ENCODE assay signal across 28 cellular contexts in genomic region chr4:156227321-156227720, GRCh38.
"Had no signal": no experiment of that assay in that cellular context is flagged by ENCODE, and none has a peak within 500 bp of the region (broad histone marks: within the 10 kb centered on the region; RNA-seq: fewer than 3 reads in every experiment).

No MANE protein-coding gene starts in this region.

- FAIRE-seq: colon, endometrium, endothelial cell of umbilical vein, frontal cortex had no signal

- H3K27me3 ChIP-seq: colonic mucosa, dorsolateral prefrontal cortex, esophagus muscularis mucosa, esophagus squamous epithelium, foreskin keratinocyte, gastrocnemius medialis, gastroesophageal sphincter, heart left ventricle, heart right ventricle had no signal

- H3K36me3 ChIP-seq: colonic mucosa, esophagus muscularis mucosa, esophagus squamous epithelium, gastrocnemius medialis, gastroesophageal sphincter, heart left ventricle, heart right ventricle had no signal

- H3K4me3 ChIP-seq: colonic mucosa, coronary artery, dorsolateral prefrontal cortex, esophagus muscularis mucosa, esophagus squamous epithelium, gastrocnemius medialis, gastroesophageal sphincter, heart left ventricle, heart right ventricle had no signal

- H3K27ac ChIP-seq: colonic mucosa, coronary artery, dorsolateral prefrontal cortex, epithelial cell of prostate, esophagus muscularis mucosa, esophagus squamous epithelium, foreskin keratinocyte, gastrocnemius medialis, gastroesophageal sphincter, heart left ventricle, heart right ventricle had no signal

- H3K4me1 ChIP-seq: colonic mucosa, esophagus squamous epithelium, foreskin keratinocyte, gastrocnemius medialis, heart left ventricle, heart right ventricle had no signal

- ATAC-seq: effector memory CD8-positive, alpha-beta T cell; esophagus mucosa; foreskin keratinocyte; gastrocnemius medialis; gastroesophageal sphincter; heart left ventricle; heart right ventricle had no signal

- DNase-seq: colonic mucosa; cortex of kidney; dermis blood vessel endothelial cell; dorsolateral prefrontal cortex; effector CD4-positive, alpha-beta T cell; effector CD8-positive, alpha-beta T cell; effector memory CD4-positive, alpha-beta T cell; effector memory CD8-positive, alpha-beta T cell; endodermal cell; erythroblast; esophagus squamous epithelium; foreskin fibroblast; foreskin keratinocyte; foreskin melanocyte; gastrocnemius medialis; glutamatergic neuron; head of caudate nucleus; heart left ventricle; heart right ventricle had no signal

- H3K9me3 ChIP-seq: colonic mucosa, esophagus muscularis mucosa, esophagus squamous epithelium, gastrocnemius medialis, gastroesophageal sphincter, heart left ventricle, heart right ventricle had no signal
